8 cellular contexts compared by ENCODE assay signal in the genomic region with DNA sequence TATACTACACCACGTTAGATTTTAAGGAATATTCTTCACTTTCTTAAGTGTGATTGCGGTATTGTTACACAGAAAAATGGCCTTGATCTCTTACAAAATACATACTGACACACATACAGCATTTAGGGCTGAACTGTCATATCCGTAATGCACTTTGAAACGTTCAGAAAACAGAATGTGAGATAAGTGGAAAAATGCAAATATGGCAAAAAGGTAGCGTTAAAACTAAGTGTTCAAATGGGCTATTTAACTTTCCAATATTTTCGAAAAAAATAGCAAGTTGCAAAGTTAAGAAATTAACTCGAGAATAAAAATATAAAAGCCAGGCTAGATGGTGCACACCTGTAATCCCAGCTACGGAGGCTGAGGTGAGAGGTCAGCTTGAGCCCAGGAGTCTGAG. TPM values are rescaled to one million over a fixed set of nuclear protein-coding genes. Genes with fewer than 3 reads are reported as not detected.
A peak's percentile ranks its signal among the peaks of the same experiment; 100 is the strongest.
DNase-seq lines count a peak whose midpoint lies in the region; ATAC-seq and TF ChIP-seq lines count a peak whose summit lies in the region.

No MANE protein-coding gene starts in this region.

- peak overlapping the region; percentile 97; the same call in 1 of the 2 replicates for H3K14ac ChIP-seq in IMR-90 (replicated peaks; ENCODE audit: low read depth, low read length)
- H3K14ac ChIP-seq in neuronal stem cell (ENCODE audit: low read length), result no peak overlapping the region

- H3K36me3 ChIP-seq in A673 (ENCODE audit: insufficient read depth, low read length, poor library complexity, severe bottlenecking) (peaks cover 10% of the 10 kb centered on the region), IMR-90 (ENCODE audit: control insufficient read depth, insufficient read depth, low read length) (peaks cover 3% of the 10 kb centered on the region; the same call in 1 of the 2 replicates), neuronal stem cell (replicated peaks in 1 of 2; ENCODE audit: control insufficient read depth in 2 of 2, insufficient read depth in 2 of 2, low read length in 2 of 2) (no peaks in the 10 kb centered on the region)

- H2AK9ac ChIP-seq in IMR-90 (replicated peaks; ENCODE audit: low read depth, low read length, poor library complexity), result no peak overlapping the region

- BruUV-seq in A673 (replicated peaks; lab: Mats Ljungman, UMichigan), result no TSS peak
- BruUV-seq in IMR-90 (replicated peaks; lab: Mats Ljungman, UMichigan), result no TSS peak

- POLR2A ChIA-PET in A673 (lab: Charles Lee; ENCODE audit: low non-redundant PET), result no interaction called here
- POLR2A ChIA-PET in IMR-90 (lab: Charles Lee; ENCODE audit: unreplicated experiment), result no interaction called here

- H3K4ac ChIP-seq in IMR-90 (ENCODE audit: low read depth, low read length), result no peak overlapping the region; the same call in 1 of the 2 replicates
- H3K4ac ChIP-seq in neuronal stem cell (ENCODE audit: low read length), result no peak overlapping the region

- H4K5ac ChIP-seq in IMR-90 (ENCODE audit: low read depth, low read length), result no peak overlapping the region

- H3K4me3 ChIP-seq in A673 (ENCODE audit: low read depth, low read length, poor library complexity, severe bottlenecking), result peak overlapping the region; percentile 59
- no peak overlapping the region for H3K4me3 ChIP-seq in IMR-90 (ENCODE audit: insufficient read depth, low read depth, low read length)
- no peak overlapping the region for H3K4me3 ChIP-seq in neuronal stem cell (ENCODE audit: low read length in 2 of 2)

- intact Hi-C loops in A673 (cut with micrococcal nuclease; ENCODE audit: unreplicated experiment), result loop anchor here (5.0 to 10.0 kb wide), 3 partner anchors 76 to 237 kb away; no protein-coding TSS in a partner anchor
- intact Hi-C loops in IMR-90 (cut with micrococcal nuclease), result loop anchor here (5.0 kb wide), 2 partner anchors 186 to 486 kb away; partner anchors contain the start of gene TCF12

- peaks cover 39% of the 10 kb centered on the region for H3K4me1 Mint-ChIP-seq in central memory CD8-positive, alpha-beta T cell
- peaks cover 10% of the 10 kb centered on the region for H3K4me1 Mint-ChIP-seq in nephron

- DNase-seq in A673 (ENCODE audit: low spot score) (no peak), IMR-90 (no peak), COR-L47 (lab: John Stamatoyannopoulos, UW) (no peak), neuronal stem cell (ENCODE audit: low spot score) (no peak), GM13976 (ENCODE audit: low spot score) (no peak)
- DNase-seq in central memory CD8-positive, alpha-beta T cell (ENCODE audit: low spot score in 2 of 2), result no peak

- peak overlapping the region; percentile 4; the same call in 1 of the 2 replicates for H3K56ac ChIP-seq in IMR-90 (ENCODE audit: extremely low read depth, insufficient read depth, low read length)

- H4K20me1 ChIP-seq in IMR-90 (ENCODE audit: insufficient read depth, low read length), result peaks cover 3% of the 10 kb centered on the region; the same call in 1 of the 2 replicates

- H3K9me1 ChIP-seq in IMR-90 (ENCODE audit: insufficient read depth, low read length), result no peaks in the 10 kb centered on the region; the same call in 1 of the 2 replicates

- peaks cover 14% of the 10 kb centered on the region for H3K36me3 Mint-ChIP-seq in central memory CD8-positive, alpha-beta T cell (ENCODE audit: insufficient read depth)
- H3K36me3 Mint-ChIP-seq in nephron (ENCODE audit: low read depth), result peaks cover 14% of the 10 kb centered on the region

- H2BK15ac ChIP-seq in IMR-90 (ENCODE audit: low read depth, low read length) (no peak overlapping the region), neuronal stem cell (ENCODE audit: low read length) (no peak overlapping the region)

- H3K9ac ChIP-seq in IMR-90 (ENCODE audit: low read depth, low read length) (peak overlapping the region; percentile 94; the same call in 1 of the 2 replicates), neuronal stem cell (ENCODE audit: low read depth, low read length, poor library complexity) (no peak overlapping the region)

- H3K27ac Mint-ChIP-seq in central memory CD8-positive, alpha-beta T cell (ENCODE audit: low read depth), result peak overlapping the region; percentile 10
- peak overlapping the region in 2 of 3 experiments; percentile 99 for H3K27ac Mint-ChIP-seq in nephron

- no peak for TF ChIP-seq RAD21 in IMR-90 (IDR thresholded peaks at IDR 0.05; ENCODE audit: low read length)

- H3K79me1 ChIP-seq in IMR-90 (ENCODE audit: low read depth in 1 of 2, low read length in 2 of 2) (peaks cover 18 to 55% of the 10 kb centered on the region in 2 experiments), neuronal stem cell (ENCODE audit: low read depth, low read length) (no peaks in the 10 kb centered on the region)

- peak overlapping the region in 1 of 2 experiments; percentile 99; a peak in 3 of 4 replicates for H4K8ac ChIP-seq in IMR-90 (ENCODE audit: low read depth in 2 of 2, low read length in 2 of 2)
- H4K8ac ChIP-seq in neuronal stem cell (ENCODE audit: low read depth, low read length), result no peak overlapping the region

- in situ Hi-C loops in IMR-90 (cut with MboI; ENCODE audit: low sequenced_read_pairs), result no loop called here
- in situ Hi-C loops in GM13976 (cut with MboI; ENCODE audit: low sequenced_read_pairs, unreplicated experiment), result no loop called here

- no peak overlapping the region for H2AFZ ChIP-seq in IMR-90 (replicated peaks; ENCODE audit: low read length, poor library complexity)
- no peak overlapping the region for H2AFZ ChIP-seq in neuronal stem cell (ENCODE audit: low read length)

- H3K27me3 ChIP-seq in A673 (replicated peaks; ENCODE audit: insufficient read depth, low read depth, low read length, poor library complexity), result no peaks in the 10 kb centered on the region
- no peaks in the 10 kb centered on the region for H3K27me3 ChIP-seq in IMR-90 (ENCODE audit: control insufficient read depth, insufficient read depth, low read length)
- no peaks in the 10 kb centered on the region for H3K27me3 ChIP-seq in neuronal stem cell (ENCODE audit: control insufficient read depth in 3 of 3, insufficient read depth in 3 of 3, low read depth in 1 of 3, low read length in 3 of 3)

- H2BK120ac ChIP-seq in IMR-90 (ENCODE audit: low read depth, low read length), result no peak overlapping the region
- H2BK120ac ChIP-seq in neuronal stem cell (ENCODE audit: low read depth, low read length), result no peak overlapping the region

- peak overlapping the region; percentile 99 for H3K23ac ChIP-seq in IMR-90 (ENCODE audit: low read depth, low read length)
- no peak overlapping the region for H3K23ac ChIP-seq in neuronal stem cell (ENCODE audit: low read depth, low read length, poor library complexity)

- H4K91ac ChIP-seq in IMR-90 (ENCODE audit: insufficient read depth, low read depth, low read length), result no peak overlapping the region
- no peak overlapping the region for H4K91ac ChIP-seq in neuronal stem cell (ENCODE audit: low read depth, low read length, poor library complexity)

- WGBS in IMR-90 (ENCODE audit: extremely low coverage in 2 of 2, insufficient read length in 1 of 2), 2 experiments, result 100% methylated on average over 1 of the region's 8 CpGs; no CpG with 5 or more reads in 1 of the 2 experiments
- no CpG with 5 or more reads among the region's 8 CpGs for WGBS in neuronal stem cell (ENCODE audit: extremely low coverage in 2 of 2, insufficient read length in 2 of 2, insufficient replicate concordance in 1 of 2), 2 donors

- CTCF ChIA-PET in A673 (lab: Charles Lee), result no interaction called here
- CTCF ChIA-PET in IMR-90 (lab: Yijun Ruan, JAX), result interaction anchor here (0.7 kb wide), 1 partner anchor 187 kb away, joined by 3 read pairs; no protein-coding TSS in a partner anchor

- H2AK5ac ChIP-seq in IMR-90 (ENCODE audit: low read depth, low read length) (no peak overlapping the region; the same call in 1 of the 2 replicates), neuronal stem cell (ENCODE audit: low read depth, low read length) (no peak overlapping the region)

- H2BK12ac ChIP-seq in neuronal stem cell (ENCODE audit: low read length), result no peak overlapping the region

- no peak overlapping the region for H2BK20ac ChIP-seq in IMR-90 (ENCODE audit: low read depth, low read length)

- H3K18ac ChIP-seq in IMR-90 (ENCODE audit: low read depth, low read length) (no peak overlapping the region), neuronal stem cell (ENCODE audit: low read length) (no peak overlapping the region)

- dilution Hi-C loops in IMR-90 (cut with HindIII; ENCODE audit: low sequenced_read_pairs, unreplicated experiment), result no loop called here

- peak overlapping the region; percentile 94 for H3K4me3 Mint-ChIP-seq in central memory CD8-positive, alpha-beta T cell
- peak overlapping the region; percentile 50 to 92 (median 88) for H3K4me3 Mint-ChIP-seq in nephron

- TF ChIP-seq CTCF in A673 (conservative IDR thresholded peaks at IDR 0.05; ENCODE audit: low read depth, low read length) (no peak), IMR-90 (conservative IDR thresholded peaks at IDR 0.05; ENCODE audit: low read depth, low read length) (no peak), nephron (IDR thresholded peaks at IDR 0.05; ENCODE audit: unreplicated experiment in 3 of 3) (no peak), GM13976 (IDR thresholded peaks at IDR 0.05; ENCODE audit: borderline replicate concordance, control extremely low read depth, extremely low read depth, insufficient read depth, missing control alignments) (no peak)

- peaks cover 4% of the 10 kb centered on the region for H3K9me3 ChIP-seq in A673 (ENCODE audit: low read depth, low read length, poor library complexity, severe bottlenecking)
- no peaks in the 10 kb centered on the region for H3K9me3 ChIP-seq in IMR-90 (ENCODE audit: control insufficient read depth, insufficient read depth, low read length)
- H3K9me3 ChIP-seq in neuronal stem cell (replicated peaks in 1 of 2; ENCODE audit: control insufficient read depth in 2 of 2, insufficient read depth in 1 of 2, low read depth in 1 of 2, low read length in 2 of 2), result peaks cover 3 to 6% of the 10 kb centered on the region in 2 donors

- ATAC-seq in IMR-90 (ENCODE audit: low read depth) (no peak), GM21786 (IDR thresholded peaks at IDR 0.05; ENCODE audit: unreplicated experiment) (no peak)
- ATAC-seq in central memory CD8-positive, alpha-beta T cell (replicated peaks; ENCODE audit: extremely low read depth, poor library complexity, severe bottlenecking), result no peak

- peak overlapping the region; percentile 94 for H3K27ac ChIP-seq in A673 (ENCODE audit: low read depth, low read length, poor library complexity, severe bottlenecking)
- H3K27ac ChIP-seq in IMR-90 (ENCODE audit: insufficient read depth, low read length), result peak overlapping the region; percentile 30; the same call in 1 of the 2 replicates
- no peak overlapping the region for H3K27ac ChIP-seq in neuronal stem cell (replicated peaks; ENCODE audit: low read length)

- H2BK5ac ChIP-seq in IMR-90 (ENCODE audit: low read depth, low read length, poor library complexity, severe bottlenecking) (no peak overlapping the region), neuronal stem cell (ENCODE audit: low read length) (no peak overlapping the region)

- peak overlapping the region; percentile 94 for H3K4me2 ChIP-seq in IMR-90 (ENCODE audit: low read depth, low read length)
- H3K4me2 ChIP-seq in neuronal stem cell (ENCODE audit: insufficient read depth, low read length, poor library complexity, severe bottlenecking), result no peak overlapping the region

- H3K27me3 Mint-ChIP-seq in central memory CD8-positive, alpha-beta T cell, result no peaks in the 10 kb centered on the region
- no peaks in the 10 kb centered on the region for H3K27me3 Mint-ChIP-seq in nephron (ENCODE audit: low read depth)

- peaks cover 30% of the 10 kb centered on the region for H3K4me1 ChIP-seq in A673 (ENCODE audit: insufficient read depth, low read length, poor library complexity, severe bottlenecking)
- peaks cover 3% of the 10 kb centered on the region for H3K4me1 ChIP-seq in IMR-90 (ENCODE audit: control insufficient read depth, insufficient read depth, low read length)
- peaks cover 0 to 2% of the 10 kb centered on the region in 2 donors for H3K4me1 ChIP-seq in neuronal stem cell (ENCODE audit: control insufficient read depth in 2 of 2, insufficient read depth in 1 of 2, low read depth in 1 of 2, low read length in 2 of 2)

- TF ChIP-seq POLR2A in IMR-90 (IDR thresholded peaks at IDR 0.05; ENCODE audit: low read depth, low read length), result no peak

- no peaks in the 10 kb centered on the region for H3K9me3 Mint-ChIP-seq in central memory CD8-positive, alpha-beta T cell
- H3K9me3 Mint-ChIP-seq in nephron, result peaks cover 6% of the 10 kb centered on the region

RNA-seq across cellular contexts. Expression of gene ZNF280D, which starts 1.7 kb away (rescaled TPM):
- total RNA-seq in A673 (2021) (42.9 and 44.1 TPM in 2 replicates), IMR-90 (2012; rRNA removed) (21.0 and 28.6 TPM in 2 replicates)
- 7.3 and 8.3 TPM in 2 replicates for polyA plus RNA-seq in IMR-90 (2012; rRNA removed)
- 0.76 and 1.2 TPM in 2 replicates for polyA plus RNA-seq in IMR-90 (2012; cell fraction: cytosol; rRNA removed)
- polyA plus RNA-seq in IMR-90 (2012; cell fraction: nucleus; rRNA removed; ENCODE audit: low replicate concordance), result 1.6 and 21.6 TPM in 2 replicates
- 21.0 TPM for polyA plus RNA-seq in neuronal stem cell (2013, experiment 1 of 2)
- polyA plus RNA-seq in neuronal stem cell (2013, experiment 2 of 2), result 22.2 TPM
